10 cellular contexts compared by ENCODE assay signal in genomic region chr4:1939664-1940509, GRCh38.
DNase-seq lines count a peak whose midpoint lies in the region; ATAC-seq and TF ChIP-seq lines count a peak whose summit lies in the region.
"Had no signal": no experiment of that assay in that cellular context is flagged by ENCODE, and none has a peak within 500 bp of the region (broad histone marks: within the 10 kb centered on the region; RNA-seq: fewer than 3 reads in every experiment).

No MANE protein-coding gene starts in this region.

- no peaks in the 10 kb centered on the region for H3K4me1 ChIP-seq in smooth muscle cell (ENCODE audit: low read depth)
- H3K4me1 ChIP-seq: BLaER1 treated with 17β-estradiol and CSF1 and Interleukin-3, amounts not matched to agents 10 nM and 100 nM had no signal

- no peak overlapping the region for H3K4me3 ChIP-seq in smooth muscle cell
- H3K4me3 ChIP-seq: BLaER1 treated with 17β-estradiol and CSF1 and Interleukin-3, amounts not matched to agents 10 nM and 100 nM had no signal

- no peaks in the 10 kb centered on the region for H3K36me3 Mint-ChIP-seq in T-helper 17 cell (ENCODE audit: low read depth)

- 77% methylated on average over 11 of the region's 11 CpGs for WGBS in smooth muscle cell (ENCODE audit: low lambda C conversion rate)

- peaks cover 11% of the 10 kb centered on the region for H3F3A ChIP-seq in smooth muscle cell (ENCODE audit: low read depth)

- H4K20me1 ChIP-seq in smooth muscle cell (ENCODE audit: low read depth), result no peaks in the 10 kb centered on the region

- TF ChIP-seq CTCF in smooth muscle cell (IDR thresholded peaks at IDR 0.05; ENCODE audit: borderline replicate concordance, insufficient read depth, poor library complexity, severe bottlenecking), result no peak

- peak overlapping the region; percentile 28 for H3K4me2 ChIP-seq in smooth muscle cell
- H3K4me2 ChIP-seq: BLaER1 treated with 17β-estradiol and CSF1 and Interleukin-3, amounts not matched to agents 10 nM and 100 nM had no signal

- peak overlapping the region; percentile 2 for H3K9ac ChIP-seq in smooth muscle cell (ENCODE audit: low read depth)
- H3K9ac ChIP-seq: BLaER1 treated with 17β-estradiol and CSF1 and Interleukin-3, amounts not matched to agents 10 nM and 100 nM had no signal

- no peak overlapping the region for H2AFZ ChIP-seq in smooth muscle cell (ENCODE audit: low read depth)

- no peaks in the 10 kb centered on the region for H3K9me3 ChIP-seq in T-helper 17 cell (ENCODE audit: control insufficient read depth, low read length, poor library complexity, severe bottlenecking)
- H3K9me3 ChIP-seq in smooth muscle cell (replicated peaks; ENCODE audit: low read depth), result no peaks in the 10 kb centered on the region
- H3K9me3 ChIP-seq: BLaER1 treated with 17β-estradiol and CSF1 and Interleukin-3, amounts not matched to agents 10 nM and 100 nM had no signal

- no peak overlapping the region for H3K4me3 Mint-ChIP-seq in T-helper 17 cell

- H3K79me2 ChIP-seq in smooth muscle cell (ENCODE audit: low read depth), result no peaks in the 10 kb centered on the region

- peaks cover 4% of the 10 kb centered on the region for H3K36me3 ChIP-seq in smooth muscle cell (ENCODE audit: low read depth)

- DNase-seq in NCI-H2171 treated with DMSO at 0.1 percent for 48 hours (lab: John Stamatoyannopoulos, UW), result peak; percentile 10
- no peak for DNase-seq in NCI-H2171 (lab: John Stamatoyannopoulos, UW)
- DNase-seq in T-helper 17 cell, result no peak
- peak; percentile 27 for DNase-seq in glomerular endothelial cell (ENCODE audit: extremely low read depth, low read depth, low spot score)
- no peak for DNase-seq in smooth muscle cell (lab: John Stamatoyannopoulos, UW; ENCODE audit: unreplicated experiment)
- DNase-seq in occipital lobe (lab: John Stamatoyannopoulos, UW), result no peak
- DNase-seq in left lobe of liver (ENCODE audit: low spot score), result no peak
- DNase-seq: activated T-cell treated with anti-CD3 and anti-CD28 coated beads, Interleukin-2, amount 50 U/mL, for 1 hour had no signal

- H3K27ac Mint-ChIP-seq in T-helper 17 cell, result peak overlapping the region; percentile 19

- H3K27me3 Mint-ChIP-seq in T-helper 17 cell, result no peaks in the 10 kb centered on the region

- peak overlapping the region; percentile 73 for H3K27ac ChIP-seq in smooth muscle cell (ENCODE audit: low read depth)
- H3K27ac ChIP-seq: BLaER1 treated with 17β-estradiol and CSF1 and Interleukin-3, amounts not matched to agents 10 nM and 100 nM had no signal

- no peaks in the 10 kb centered on the region for H3K27me3 ChIP-seq in smooth muscle cell (ENCODE audit: low read depth)
- H3K27me3 ChIP-seq: BLaER1 treated with 17β-estradiol and CSF1 and Interleukin-3, amounts not matched to agents 10 nM and 100 nM had no signal

- ATAC-seq in T-helper 17 cell (no peak), left lobe of liver (no peak), GM19324 (IDR thresholded peaks at IDR 0.05; ENCODE audit: low FRiP score, unreplicated experiment) (no peak)

- H3K4me1 Mint-ChIP-seq in T-helper 17 cell, result no peaks in the 10 kb centered on the region

Comparison
In these comparisons a context has a peak if more than half of its experiments do, and no peak if none do; other contexts are left out.
1. DNase-seq: peak in NCI-H2171 treated with DMSO at 0.1 percent for 48 hours (single experiment) and glomerular endothelial cell (single experiment); none in NCI-H2171 (single experiment), T-helper 17 cell (0 of 3), smooth muscle cell (single experiment), occipital lobe (single experiment) and left lobe of liver (single experiment).